ENCODE assay signal across 19 cellular contexts in the genomic region with DNA sequence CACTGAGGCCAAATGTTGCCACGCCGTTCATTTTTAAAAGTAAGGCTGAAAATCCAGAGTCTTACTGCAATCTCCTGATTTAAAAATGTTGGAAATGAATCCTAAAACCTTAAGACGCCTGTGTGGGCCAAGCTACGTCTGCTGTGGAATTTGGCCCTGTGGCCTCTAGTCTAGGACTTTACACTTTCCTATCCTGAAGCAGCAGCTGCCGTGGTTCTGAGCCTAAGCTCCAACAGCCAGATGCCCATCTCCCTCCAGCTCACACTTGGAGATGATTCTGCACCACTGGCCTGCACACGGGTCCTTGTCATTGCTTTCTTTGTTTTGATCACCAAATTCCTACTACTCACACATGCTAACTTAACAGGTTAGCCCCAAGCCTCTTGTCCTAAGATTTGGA.
"Had no signal": no experiment of that assay in that cellular context is flagged by ENCODE, and none has a peak within 500 bp of the region (broad histone marks: within the 10 kb centered on the region; RNA-seq: fewer than 3 reads in every experiment).

No MANE protein-coding gene starts in this region.

- ATAC-seq: activated T-helper 17 cell treated with anti-CD3 and anti-CD28 coated beads, Interleukin-2, amount 50 U/mL, for 72 hours had no signal

- H3K9me3 Mint-ChIP-seq: activated CD4-positive, alpha-beta T cell treated with anti-CD3 and anti-CD28 coated beads, Interleukin-2, amount 10 ng/mL, durations not matched to agents 24 days and 14 days; activated naive CD4-positive, alpha-beta T cell treated with anti-CD3 and anti-CD28 coated beads for 36 hours had no signal

- H3K4me1 Mint-ChIP-seq: activated CD4-positive, alpha-beta T cell treated with anti-CD3 and anti-CD28 coated beads, Interleukin-2, amount 10 ng/mL, durations not matched to agents 24 days and 14 days; activated T-helper 17 cell treated with anti-CD3 and anti-CD28 coated beads, Interleukin-2, amount 50 U/mL, for 72 hours had no signal

- H3K27me3 Mint-ChIP-seq: activated CD4-positive, alpha-beta memory T cell treated with anti-CD3 and anti-CD28 coated beads for 36 hours; activated CD4-positive, alpha-beta T cell treated with anti-CD3 and anti-CD28 coated beads, Interleukin-2, amount 10 ng/mL, durations not matched to agents 24 days and 14 days; activated naive CD8-positive, alpha-beta T cell; activated T-helper 17 cell treated with anti-CD3 and anti-CD28 coated beads, Interleukin-2, amount 50 U/mL, for 72 hours had no signal

- H3K27ac Mint-ChIP-seq: activated CD4-positive, alpha-beta memory T cell treated with anti-CD3 and anti-CD28 coated beads for 36 hours; activated CD4-positive, alpha-beta T cell treated with anti-CD3 and anti-CD28 coated beads, Interleukin-2, amount 10 ng/mL, durations not matched to agents 24 days and 14 days; activated naive CD4-positive, alpha-beta T cell treated with anti-CD3 and anti-CD28 coated beads for 36 hours; activated naive CD8-positive, alpha-beta T cell; activated T-helper 17 cell treated with anti-CD3 and anti-CD28 coated beads, Interleukin-2, amount 50 U/mL, for 72 hours; T-helper 1 cell treated with Interleukin-12 subunit alpha and Interleukin-12 subunit beta and Interleukin-4 antibody, amounts not matched to agents 30 μg/mL and 1 μg/mL, for 36 hours had no signal

- H3K4me3 Mint-ChIP-seq: activated CD4-positive, alpha-beta memory T cell treated with anti-CD3 and anti-CD28 coated beads for 36 hours; activated CD4-positive, alpha-beta T cell treated with anti-CD3 and anti-CD28 coated beads, Interleukin-2, amount 10 ng/mL, durations not matched to agents 24 days and 14 days; activated naive CD4-positive, alpha-beta T cell treated with anti-CD3 and anti-CD28 coated beads for 36 hours; activated naive CD8-positive, alpha-beta T cell; activated T-helper 17 cell treated with anti-CD3 and anti-CD28 coated beads, Interleukin-2, amount 50 U/mL, for 72 hours; T-helper 1 cell treated with Interleukin-12 subunit alpha and Interleukin-12 subunit beta and Interleukin-4 antibody, amounts not matched to agents 30 μg/mL and 1 μg/mL, for 36 hours had no signal

- DNase-seq: activated CD4-positive, alpha-beta memory T cell treated with anti-CD3 and anti-CD28 coated beads for 36 hours; activated CD4-positive, alpha-beta T cell treated with anti-CD3 and anti-CD28 coated beads for 1 hour; activated CD4-positive, alpha-beta T cell treated with anti-CD3 and anti-CD28 coated beads, Interleukin-2, amount 10 ng/mL, durations not matched to agents 24 days and 14 days; activated gamma-delta T cell; activated naive CD4-positive, alpha-beta T cell treated with anti-CD3 and anti-CD28 coated beads for 36 hours; activated T-cell treated with anti-CD3 and anti-CD28 coated beads for 4 hours; activated T-cell treated with anti-CD3 and anti-CD28 coated beads, Interleukin-2, amount 50 U/mL, for 48 hours; amygdala; Kasumi-1; KBM-7; NCI-H146; NCI-H187 treated with DMSO at 0.1 percent for 48 hours; NCI-H2081 treated with DMSO at 0.1 percent for 48 hours; NCI-H446; NCI-H524; SHP77 treated with DMSO at 0.1 percent for 48 hours had no signal
